15 cellular contexts compared by ENCODE assay signal in genomic region chr1:182723195-182723594, GRCh38. TPM values are rescaled to one million over a fixed set of nuclear protein-coding genes. Genes with fewer than 3 reads are reported as not detected.
"Had no signal": no experiment of that assay in that cellular context is flagged by ENCODE, and none has a peak within 500 bp of the region (broad histone marks: within the 10 kb centered on the region; RNA-seq: fewer than 3 reads in every experiment).

No MANE protein-coding gene starts in this region.

- DNase-seq: activated CD4-positive, alpha-beta T cell treated with anti-CD3 and anti-CD28 coated beads, Interleukin-2, amount 10 ng/mL, durations not matched to agents 7 days and 5 days; activated CD4-positive, CD25-positive, alpha-beta regulatory T cell; activated naive CD4-positive, alpha-beta T cell; glutamatergic neuron; immature natural killer cell; occipital lobe had no signal

- H3K9me3 ChIP-seq: ascending aorta, vagina had no signal

- H3K27me3 ChIP-seq: ascending aorta, vagina had no signal

- H3K4me3 ChIP-seq: ascending aorta, vagina had no signal

- ATAC-seq: esophagus mucosa; stimulated activated effector memory CD8-positive, alpha-beta T cell treated with anti-CD3 and anti-CD28 coated beads, Interleukin-12 subunit alpha, Interleukin-12 subunit beta, amount 100 ng/mL, for 72 hours had no signal

- H3K36me3 ChIP-seq: ascending aorta, vagina had no signal

RNA-seq across cellular contexts. Expression of gene RGS8, which starts 38.8 kb away (rescaled TPM):
- total RNA-seq: activated CD4-positive, alpha-beta T cell treated with anti-CD3 and anti-CD28 coated beads, Interleukin-2, amount 10 ng/mL, durations not matched to agents 7 days and 5 days; activated CD8-positive, alpha-beta memory T cell treated with anti-CD3 and anti-CD28 coated beads for 36 hours; activated T-helper 1 cell treated with anti-CD3 and anti-CD28 coated beads, Interleukin-12 subunit alpha, Interleukin-12 subunit beta, Interleukin-2, Interleukin-4 antibody, amounts not matched to agents 30 ng/mL and 10 ng/mL and 1 ng/mL, durations not matched to agents 14 hours and 24 hours and 36 hours; ascending aorta; esophagus mucosa; fibroblast of villous mesenchyme; pulmonary artery endothelial cell; SK-MEL-5; vagina had no signal
